In genomic region chr1:2544875-2545638, GRCh38 we compare ENCODE assay signal across 9 cellular contexts. TPM values are rescaled to one million over a fixed set of nuclear protein-coding genes. Genes with fewer than 3 reads are reported as not detected.
DNase-seq lines count a peak whose midpoint lies in the region; ATAC-seq and TF ChIP-seq lines count a peak whose summit lies in the region.
"Had no signal": no experiment of that assay in that cellular context is flagged by ENCODE, and none has a peak within 500 bp of the region (broad histone marks: within the 10 kb centered on the region; RNA-seq: fewer than 3 reads in every experiment).

No MANE protein-coding gene starts in this region.

- H3K27ac Mint-ChIP-seq in activated naive CD4-positive, alpha-beta T cell treated with anti-CD3 and anti-CD28 coated beads, Interleukin-2, amount 10 ng/mL, durations not matched to agents 7 days and 5 days, result peak overlapping the region; percentile 80
- H3K27ac Mint-ChIP-seq: T-helper 1 cell treated with Interleukin-12 subunit alpha and Interleukin-12 subunit beta and Interleukin-4 antibody, amounts not matched to agents 30 μg/mL and 1 μg/mL, for 36 hours had no signal

- no peak overlapping the region for H3K4me2 ChIP-seq in mesenchymal stem cell (ENCODE audit: low read length, poor library complexity, severe bottlenecking)

- no peak overlapping the region for H3K9ac ChIP-seq in mesenchymal stem cell (ENCODE audit: low read length)

- H2AFZ ChIP-seq in mesenchymal stem cell (ENCODE audit: low read depth, low read length), result no peak overlapping the region

- intact Hi-C loops in adrenal gland (cut with DNase I), result loop anchor here (5.0 to 10.0 kb wide), 3 partner anchors 128 to 350 kb away; partner anchors contain the start of genes FAAP20 (in 1 of the 2) and PEX10 (in 1 of the 2)
- intact Hi-C loops in transverse colon (cut with DNase I; ENCODE audit: low total_unique reads), result loop anchor here (5.0 kb wide), 2 partner anchors 68 to 128 kb away; partner anchors contain the start of gene PLCH2
- intact Hi-C loops in psoas muscle (cut with DNase I), result loop anchor here in 1 of 2 donors (1.0 to 5.0 kb wide), 2 partner anchors 11 to 83 kb away; no protein-coding TSS in a partner anchor

- H3K27me3 ChIP-seq in adrenal gland (peaks cover 6% of the 10 kb centered on the region), mesenchymal stem cell (ENCODE audit: control insufficient read depth in 1 of 2, insufficient read depth in 1 of 2, low read length in 2 of 2) (peaks cover 4 to 24% of the 10 kb centered on the region in 2 experiments), transverse colon (peaks cover 12% of the 10 kb centered on the region), psoas muscle (ENCODE audit: insufficient read depth in 3 of 3, low read length in 2 of 3) (peaks cover 0 to 51% (median 14%) of the 10 kb centered on the region in 3 donors)

- H4K8ac ChIP-seq in mesenchymal stem cell (ENCODE audit: low read length), result peak overlapping the region; percentile 90

- in situ Hi-C loops in transverse colon (cut with MboI; ENCODE audit: low pct_ligation_motif_present in 1 of 4, low pct_unique_long_range_greater_than_20kb in 1 of 4, low sequenced_read_pairs in 3 of 4), result loop anchor here in 1 of 4 donors (10.0 to 25.0 kb wide), 2 partner anchors 130 to 358 kb away; partner anchors contain the start of genes FAAP20 and PEX10

- peaks cover 41 to 50% of the 10 kb centered on the region in 2 donors for H3K4me1 ChIP-seq in adrenal gland (replicated peaks in 1 of 2)
- peaks cover 67% of the 10 kb centered on the region for H3K4me1 ChIP-seq in mesenchymal stem cell (ENCODE audit: control insufficient read depth, insufficient read depth, low read depth, low read length)
- peaks cover 27 to 85% (median 70%) of the 10 kb centered on the region in 4 donors for H3K4me1 ChIP-seq in transverse colon
- H3K4me1 ChIP-seq in psoas muscle, result peaks cover 15% of the 10 kb centered on the region

- no peak overlapping the region for H2BK15ac ChIP-seq in mesenchymal stem cell (ENCODE audit: low read depth, poor library complexity, severe bottlenecking)

- H3K36me3 Mint-ChIP-seq in activated naive CD4-positive, alpha-beta T cell treated with anti-CD3 and anti-CD28 coated beads, Interleukin-2, amount 10 ng/mL, durations not matched to agents 7 days and 5 days, result no peaks in the 10 kb centered on the region

- H4K91ac ChIP-seq in mesenchymal stem cell (ENCODE audit: low read length), result peak overlapping the region; percentile 74

- TF ChIP-seq EP300 in transverse colon (IDR thresholded peaks at IDR 0.05; ENCODE audit: low read depth), result no peak

- H3K18ac ChIP-seq in mesenchymal stem cell (ENCODE audit: low read depth in 1 of 2, low read length in 2 of 2), result no peak overlapping the region

- no peak overlapping the region for H3K23ac ChIP-seq in mesenchymal stem cell (ENCODE audit: low read length in 2 of 2)

- peaks cover 50% of the 10 kb centered on the region for H3K27me3 Mint-ChIP-seq in activated naive CD4-positive, alpha-beta T cell treated with anti-CD3 and anti-CD28 coated beads, Interleukin-2, amount 10 ng/mL, durations not matched to agents 7 days and 5 days

- H3K4me3 ChIP-seq in adrenal gland, result peak overlapping the region in 1 of 4 donors; percentile 30
- no peak overlapping the region for H3K4me3 ChIP-seq in mesenchymal stem cell (ENCODE audit: insufficient read depth in 1 of 2, low read depth in 1 of 2, low read length in 2 of 2)
- no peak overlapping the region for H3K4me3 ChIP-seq in transverse colon
- H3K4me3 ChIP-seq in psoas muscle, result no peak overlapping the region

- H3K4ac ChIP-seq in mesenchymal stem cell (ENCODE audit: low read depth in 1 of 2, low read length in 2 of 2), result no peak overlapping the region

- no peaks in the 10 kb centered on the region for H3K9me3 Mint-ChIP-seq in activated naive CD4-positive, alpha-beta T cell treated with anti-CD3 and anti-CD28 coated beads, Interleukin-2, amount 10 ng/mL, durations not matched to agents 7 days and 5 days
- H3K9me3 Mint-ChIP-seq: T-helper 1 cell treated with Interleukin-12 subunit alpha and Interleukin-12 subunit beta and Interleukin-4 antibody, amounts not matched to agents 30 μg/mL and 1 μg/mL, for 36 hours had no signal

- no peak overlapping the region for H2BK5ac ChIP-seq in mesenchymal stem cell (ENCODE audit: low read depth, low read length, poor library complexity, severe bottlenecking)

- H3K9me3 ChIP-seq in adrenal gland (replicated peaks in 1 of 3), result no peaks in the 10 kb centered on the region
- H3K9me3 ChIP-seq in mesenchymal stem cell (ENCODE audit: control insufficient read depth, low read length), result no peaks in the 10 kb centered on the region
- no peaks in the 10 kb centered on the region for H3K9me3 ChIP-seq in transverse colon
- H3K9me3 ChIP-seq in psoas muscle, result no peaks in the 10 kb centered on the region

- peaks cover 26% of the 10 kb centered on the region for H3K4me1 Mint-ChIP-seq in activated naive CD4-positive, alpha-beta T cell treated with anti-CD3 and anti-CD28 coated beads, Interleukin-2, amount 10 ng/mL, durations not matched to agents 7 days and 5 days

- no peak for TF ChIP-seq CTCF in adrenal gland (IDR thresholded peaks at IDR 0.05)
- no peak for TF ChIP-seq CTCF in transverse colon (IDR thresholded peaks at IDR 0.05)
- no peak for TF ChIP-seq CTCF in psoas muscle (IDR thresholded peaks at IDR 0.05)

- TF ChIP-seq POLR2A in adrenal gland (IDR thresholded peaks at IDR 0.05), result no peak
- TF ChIP-seq POLR2A in transverse colon (IDR thresholded peaks at IDR 0.05), result no peak

- H3K4me3 Mint-ChIP-seq in activated naive CD4-positive, alpha-beta T cell treated with anti-CD3 and anti-CD28 coated beads, Interleukin-2, amount 10 ng/mL, durations not matched to agents 7 days and 5 days, result peak overlapping the region; percentile 15

- H3K14ac ChIP-seq in mesenchymal stem cell (ENCODE audit: low read length in 2 of 2), result no peak overlapping the region

- no peaks in the 10 kb centered on the region for H3K79me1 ChIP-seq in mesenchymal stem cell (replicated peaks; ENCODE audit: low read length, poor library complexity, severe bottlenecking)

- WGBS in adrenal gland, 4 donors, result 27 to 75% (median 45%) methylated on average over 5 to 19 of the region's 19 CpGs
- 87% methylated on average over 17 of the region's 19 CpGs for WGBS in mesenchymal stem cell
- WGBS in transverse colon (ENCODE audit: low coverage in 1 of 2), 2 donors, result 51% methylated on average over 19 of the region's 19 CpGs; no CpG with 5 or more reads in 1 of the 2 donors
- WGBS in psoas muscle, 3 donors, result 49 to 63% (median 56%) methylated on average over 18 to 19 of the region's 19 CpGs

- H3K27ac ChIP-seq in adrenal gland, result peak overlapping the region in 3 of 5 donors; percentile 53 to 98 (median 86)
- H3K27ac ChIP-seq in mesenchymal stem cell (ENCODE audit: low read length, poor library complexity, severe bottlenecking), result no peak overlapping the region
- H3K27ac ChIP-seq in transverse colon, result peak overlapping the region; percentile 95 to 96 (median 96)
- no peak overlapping the region for H3K27ac ChIP-seq in psoas muscle

- H2AK5ac ChIP-seq in mesenchymal stem cell (ENCODE audit: low read length, severe bottlenecking), result no peak overlapping the region

- ATAC-seq in GM19023 (IDR thresholded peaks at IDR 0.05; ENCODE audit: unreplicated experiment) (no peak), psoas muscle (no peak)

- CTCF ChIA-PET in activated naive CD4-positive, alpha-beta T cell treated with anti-CD3 and anti-CD28 coated beads, Interleukin-2, amount 10 ng/mL, durations not matched to agents 7 days and 5 days (lab: Charles Lee), result interaction anchor here (0.6 to 1.6 kb wide), 3 partner anchors 11 to 1244 kb away, joined by 3 to 4 read pairs (median 3); partner anchors contain the start of gene TNFRSF14

- peak overlapping the region; percentile 65 to 86 for H2BK12ac ChIP-seq in mesenchymal stem cell (ENCODE audit: low read length in 2 of 2)

- no peak overlapping the region for H2BK120ac ChIP-seq in mesenchymal stem cell (ENCODE audit: low read depth, low read length)

- DNase-seq in activated naive CD4-positive, alpha-beta T cell treated with anti-CD3 and anti-CD28 coated beads, Interleukin-2, amount 10 ng/mL, durations not matched to agents 7 days and 5 days, result no peak
- DNase-seq in activated naive CD4-positive, alpha-beta T cell (lab: John Stamatoyannopoulos, UW), result no peak
- DNase-seq in adrenal gland (peak in 5 of 7 donors; percentile 41 to 69 (median 62)), mesenchymal stem cell (no peak), transverse colon (no peak), psoas muscle (no peak)
- DNase-seq in activated CD8-positive, alpha-beta memory T cell treated with anti-CD3 and anti-CD28 coated beads, Interleukin-2, amount 50 U/mL, for 4 hours, result no peak

- H3K36me3 ChIP-seq in adrenal gland (replicated peaks in 1 of 2) (no peaks in the 10 kb centered on the region), mesenchymal stem cell (ENCODE audit: control insufficient read depth in 1 of 2, insufficient read depth in 2 of 2, low read depth in 1 of 2, low read length in 2 of 2) (no peaks in the 10 kb centered on the region), transverse colon (no peaks in the 10 kb centered on the region), psoas muscle (ENCODE audit: insufficient read depth in 1 of 2, low read depth in 1 of 2) (no peaks in the 10 kb centered on the region)

RNA-seq across cellular contexts. Expression of gene TNFRSF14, which starts 11.1 kb away (rescaled TPM):
- total RNA-seq in adrenal gland, result 100 to 1,000 TPM in 6 of 8 donors, 10 to 100 TPM in 2; 55.2 to 127 (median 116) TPM
- polyA plus RNA-seq in adrenal gland, result 100 to 1,000 TPM in 2 of 3 donors, 10 to 100 TPM in 1; 11.6 to 554 (median 238) TPM
- 0.73 TPM for polyA plus RNA-seq in mesenchymal stem cell (2013, experiment 1 of 2)
- polyA plus RNA-seq in mesenchymal stem cell (2013, experiment 2 of 2), result 0.89 TPM
- total RNA-seq in transverse colon, result 100 to 1,000 TPM; 178 to 758 (median 278) TPM
- total RNA-seq in psoas muscle, result 10 to 100 TPM in 2 of 4 donors, 1 to 10 TPM in 2; 6.2 to 10.6 (median 8.9) TPM
- polyA plus RNA-seq in psoas muscle, result 10 to 100 TPM in 1 of 3 donors, 1 to 10 TPM in 2; 6.6 to 10.8 (median 8.2) TPM

RNA-seq across cellular contexts. Expression of gene HES5, which starts 15.0 kb away (rescaled TPM):
- total RNA-seq in adrenal gland, result not detected
- not detected for polyA plus RNA-seq in adrenal gland
- not detected for polyA plus RNA-seq in mesenchymal stem cell (2013, experiment 1 of 2)
- not detected for polyA plus RNA-seq in mesenchymal stem cell (2013, experiment 2 of 2)
- total RNA-seq in transverse colon, result 1 to 10 TPM in 1 of 4 donors, under 1 TPM in 1, not detected in 2; 0.64 to 1.1 TPM
- total RNA-seq in psoas muscle, result under 1 TPM; 0.18 to 0.77 (median 0.45) TPM
- polyA plus RNA-seq in psoas muscle, result under 1 TPM in 2 of 3 donors, not detected in 1; 0.13 to 0.14 TPM

RNA-seq across cellular contexts. Expression of gene PANK4, which starts 18.7 kb away (rescaled TPM):
- 10 to 100 TPM; 14.2 to 50.2 (median 31.4) TPM for total RNA-seq in adrenal gland
- polyA plus RNA-seq in adrenal gland, result 10 to 100 TPM; 13.8 to 44.1 (median 26.2) TPM
- polyA plus RNA-seq in mesenchymal stem cell (2013, experiment 1 of 2), result 10.2 TPM
- 9.9 TPM for polyA plus RNA-seq in mesenchymal stem cell (2013, experiment 2 of 2)
- 10 to 100 TPM; 41.1 to 58.3 (median 47.3) TPM for total RNA-seq in transverse colon
- total RNA-seq in psoas muscle, result 10 to 100 TPM; 29.0 to 45.1 (median 35.3) TPM
- polyA plus RNA-seq in psoas muscle, result 10 to 100 TPM; 30.3 to 32.4 (median 31.9) TPM

RNA-seq across cellular contexts. Expression of gene PRXL2B, which starts 41.5 kb away (rescaled TPM):
- total RNA-seq in adrenal gland (10 to 100 TPM; 19.9 to 64.0 (median 33.6) TPM), transverse colon (100 to 1,000 TPM in 1 of 4 donors, 10 to 100 TPM in 3; 33.7 to 101 (median 50.1) TPM), psoas muscle (1 to 10 TPM in 3 of 4 donors, under 1 TPM in 1; 0.97 to 3.9 (median 3.1) TPM)
- polyA plus RNA-seq in adrenal gland (10 to 100 TPM; 19.8 to 39.7 (median 25.8) TPM), psoas muscle (1 to 10 TPM; 1.8 to 3.0 (median 2.6) TPM)
- polyA plus RNA-seq in mesenchymal stem cell (2013, experiment 1 of 2), result 17.2 TPM
- 17.2 TPM for polyA plus RNA-seq in mesenchymal stem cell (2013, experiment 2 of 2)

Comparison
In these comparisons a context has a peak if more than half of its experiments do, and no peak if none do; other contexts are left out.
1. DNase-seq: peak in adrenal gland (5 of 7); none in activated naive CD4-positive, alpha-beta T cell treated with anti-CD3 and anti-CD28 coated beads, Interleukin-2, amount 10 ng/mL, durations not matched to agents 7 days and 5 days (single experiment), activated naive CD4-positive, alpha-beta T cell (0 of 4), mesenchymal stem cell (single experiment), transverse colon (single experiment), activated CD8-positive, alpha-beta memory T cell treated with anti-CD3 and anti-CD28 coated beads, Interleukin-2, amount 50 U/mL, for 4 hours (single experiment) and psoas muscle (0 of 2).
2. H3K27ac ChIP-seq: peak in adrenal gland (3 of 5) and transverse colon (4 of 4); none in mesenchymal stem cell (single experiment) and psoas muscle (single experiment).
3. RNA of gene TNFRSF14, which starts 11.1 kb away (total RNA-seq): 178 to 758 TPM in transverse colon and 55.2 to 127 TPM in adrenal gland; 6.2 to 10.6 TPM in psoas muscle; every median in the first group is over 4 times any median in the second.